1 cellular context compared by ENCODE assay signal in genomic region chr1:87089823-87090222, GRCh38.
TF ChIP-seq lines count a peak whose summit lies in the region.

No MANE protein-coding gene starts in this region.

TF ChIP-seq in GM23338, 12 proteins besides CTCF, POLR2A, EP300 and RAD21 (continued from another document):
- TF ChIP-seq, protein P1, sequence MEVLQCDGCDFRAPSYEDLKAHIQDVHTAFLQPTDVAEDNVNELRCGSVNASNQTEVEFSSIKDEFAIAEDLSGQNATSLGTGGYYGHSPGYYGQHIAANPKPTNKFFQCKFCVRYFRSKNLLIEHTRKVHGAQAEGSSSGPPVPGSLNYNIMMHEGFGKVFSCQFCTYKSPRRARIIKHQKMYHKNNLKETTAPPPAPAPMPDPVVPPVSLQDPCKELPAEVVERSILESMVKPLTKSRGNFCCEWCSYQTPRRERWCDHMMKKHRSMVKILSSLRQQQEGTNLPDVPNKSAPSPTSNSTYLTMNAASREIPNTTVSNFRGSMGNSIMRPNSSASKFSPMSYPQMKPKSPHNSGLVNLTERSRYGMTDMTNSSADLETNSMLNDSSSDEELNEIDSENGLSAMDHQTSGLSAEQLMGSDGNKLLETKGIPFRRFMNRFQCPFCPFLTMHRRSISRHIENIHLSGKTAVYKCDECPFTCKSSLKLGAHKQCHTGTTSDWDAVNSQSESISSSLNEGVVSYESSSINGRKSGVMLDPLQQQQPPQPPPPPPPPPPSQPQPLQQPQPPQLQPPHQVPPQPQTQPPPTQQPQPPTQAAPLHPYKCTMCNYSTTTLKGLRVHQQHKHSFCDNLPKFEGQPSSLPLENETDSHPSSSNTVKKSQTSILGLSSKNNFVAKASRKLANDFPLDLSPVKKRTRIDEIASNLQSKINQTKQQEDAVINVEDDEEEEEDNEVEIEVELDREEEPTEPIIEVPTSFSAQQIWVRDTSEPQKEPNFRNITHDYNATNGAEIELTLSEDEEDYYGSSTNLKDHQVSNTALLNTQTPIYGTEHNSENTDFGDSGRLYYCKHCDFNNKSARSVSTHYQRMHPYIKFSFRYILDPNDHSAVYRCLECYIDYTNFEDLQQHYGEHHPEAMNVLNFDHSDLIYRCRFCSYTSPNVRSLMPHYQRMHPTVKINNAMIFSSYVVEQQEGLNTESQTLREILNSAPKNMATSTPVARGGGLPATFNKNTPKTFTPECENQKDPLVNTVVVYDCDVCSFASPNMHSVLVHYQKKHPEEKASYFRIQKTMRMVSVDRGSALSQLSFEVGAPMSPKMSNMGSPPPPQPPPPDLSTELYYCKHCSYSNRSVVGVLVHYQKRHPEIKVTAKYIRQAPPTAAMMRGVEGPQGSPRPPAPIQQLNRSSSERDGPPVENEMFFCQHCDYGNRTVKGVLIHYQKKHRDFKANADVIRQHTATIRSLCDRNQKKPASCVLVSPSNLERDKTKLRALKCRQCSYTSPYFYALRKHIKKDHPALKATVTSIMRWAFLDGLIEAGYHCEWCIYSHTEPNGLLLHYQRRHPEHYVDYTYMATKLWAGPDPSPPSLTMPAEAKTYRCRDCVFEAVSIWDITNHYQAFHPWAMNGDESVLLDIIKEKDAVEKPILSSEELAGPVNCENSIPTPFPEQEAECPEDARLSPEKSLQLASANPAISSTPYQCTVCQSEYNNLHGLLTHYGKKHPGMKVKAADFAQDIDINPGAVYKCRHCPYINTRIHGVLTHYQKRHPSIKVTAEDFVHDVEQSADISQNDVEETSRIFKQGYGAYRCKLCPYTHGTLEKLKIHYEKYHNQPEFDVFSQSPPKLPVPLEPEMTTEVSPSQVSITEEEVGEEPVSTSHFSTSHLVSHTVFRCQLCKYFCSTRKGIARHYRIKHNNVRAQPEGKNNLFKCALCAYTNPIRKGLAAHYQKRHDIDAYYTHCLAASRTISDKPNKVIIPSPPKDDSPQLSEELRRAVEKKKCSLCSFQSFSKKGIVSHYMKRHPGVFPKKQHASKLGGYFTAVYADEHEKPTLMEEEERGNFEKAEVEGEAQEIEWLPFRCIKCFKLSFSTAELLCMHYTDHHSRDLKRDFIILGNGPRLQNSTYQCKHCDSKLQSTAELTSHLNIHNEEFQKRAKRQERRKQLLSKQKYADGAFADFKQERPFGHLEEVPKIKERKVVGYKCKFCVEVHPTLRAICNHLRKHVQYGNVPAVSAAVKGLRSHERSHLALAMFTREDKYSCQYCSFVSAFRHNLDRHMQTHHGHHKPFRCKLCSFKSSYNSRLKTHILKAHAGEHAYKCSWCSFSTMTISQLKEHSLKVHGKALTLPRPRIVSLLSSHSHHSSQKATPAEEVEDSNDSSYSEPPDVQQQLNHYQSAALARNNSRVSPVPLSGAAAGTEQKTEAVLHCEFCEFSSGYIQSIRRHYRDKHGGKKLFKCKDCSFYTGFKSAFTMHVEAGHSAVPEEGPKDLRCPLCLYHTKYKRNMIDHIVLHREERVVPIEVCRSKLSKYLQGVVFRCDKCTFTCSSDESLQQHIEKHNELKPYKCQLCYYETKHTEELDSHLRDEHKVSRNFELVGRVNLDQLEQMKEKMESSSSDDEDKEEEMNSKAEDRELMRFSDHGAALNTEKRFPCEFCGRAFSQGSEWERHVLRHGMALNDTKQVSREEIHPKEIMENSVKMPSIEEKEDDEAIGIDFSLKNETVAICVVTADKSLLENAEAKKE (CRISPR knock-in tag; IDR thresholded peaks at IDR 0.05), result 0 out of 2 replicates have a peak, but pooled peaks have one; percentile 21
